ENCODE assay signal across 23 cellular contexts in genomic region chr10:80270887-80271286, GRCh38. TPM values are rescaled to one million over a fixed set of nuclear protein-coding genes. Genes with fewer than 3 reads are reported as not detected.
"Had no signal": no experiment of that assay in that cellular context is flagged by ENCODE, and none has a peak within 500 bp of the region (broad histone marks: within the 10 kb centered on the region; RNA-seq: fewer than 3 reads in every experiment).

No MANE protein-coding gene starts in this region.

- H3K9me3 ChIP-seq: MG63, SK-N-SH had no signal

- H3K4me3 ChIP-seq: MG63 had no signal

- H3K9ac ChIP-seq: SK-N-SH had no signal

- H3K36me3 Mint-ChIP-seq: T-cell had no signal

- FAIRE-seq: HTR-8/SVneo, RCC 7860 had no signal

- H3K27me3 ChIP-seq: MG63 had no signal

- H3K27ac ChIP-seq: HL-60, RWPE1 had no signal

- DNase-seq: KBM-7, MG63, NCI-H1092, NCI-H1105 treated with DMSO at 0.1 percent for 48 hours, NCI-H1417 treated with DMSO at 0.1 percent for 48 hours, NCI-H146, NCI-H1694 treated with DMSO at 0.1 percent for 48 hours, NCI-H1930, NCI-H2081, NCI-H2107, NCI-H2227 treated with DMSO at 0.1 percent for 48 hours, NCI-H524 treated with DMSO at 0.1 percent for 48 hours, NCI-H69, NCI-H774, SHP77, SK-N-SH, SW 1271, T-cell had no signal

- ATAC-seq: T-cell had no signal

- H3K4me3 Mint-ChIP-seq: T-cell had no signal

- H3K36me3 ChIP-seq: MG63 had no signal

- H3K4me1 Mint-ChIP-seq: T-cell had no signal

- H3K4me2 ChIP-seq: SK-N-SH had no signal

- H3K27ac Mint-ChIP-seq: T-cell had no signal

RNA-seq across cellular contexts. Expression of gene MAT1A, which starts 18.6 kb away (rescaled TPM):
- total RNA-seq: LHCN-M2 had no signal
